17 cellular contexts compared by ENCODE assay signal in the genomic region with DNA sequence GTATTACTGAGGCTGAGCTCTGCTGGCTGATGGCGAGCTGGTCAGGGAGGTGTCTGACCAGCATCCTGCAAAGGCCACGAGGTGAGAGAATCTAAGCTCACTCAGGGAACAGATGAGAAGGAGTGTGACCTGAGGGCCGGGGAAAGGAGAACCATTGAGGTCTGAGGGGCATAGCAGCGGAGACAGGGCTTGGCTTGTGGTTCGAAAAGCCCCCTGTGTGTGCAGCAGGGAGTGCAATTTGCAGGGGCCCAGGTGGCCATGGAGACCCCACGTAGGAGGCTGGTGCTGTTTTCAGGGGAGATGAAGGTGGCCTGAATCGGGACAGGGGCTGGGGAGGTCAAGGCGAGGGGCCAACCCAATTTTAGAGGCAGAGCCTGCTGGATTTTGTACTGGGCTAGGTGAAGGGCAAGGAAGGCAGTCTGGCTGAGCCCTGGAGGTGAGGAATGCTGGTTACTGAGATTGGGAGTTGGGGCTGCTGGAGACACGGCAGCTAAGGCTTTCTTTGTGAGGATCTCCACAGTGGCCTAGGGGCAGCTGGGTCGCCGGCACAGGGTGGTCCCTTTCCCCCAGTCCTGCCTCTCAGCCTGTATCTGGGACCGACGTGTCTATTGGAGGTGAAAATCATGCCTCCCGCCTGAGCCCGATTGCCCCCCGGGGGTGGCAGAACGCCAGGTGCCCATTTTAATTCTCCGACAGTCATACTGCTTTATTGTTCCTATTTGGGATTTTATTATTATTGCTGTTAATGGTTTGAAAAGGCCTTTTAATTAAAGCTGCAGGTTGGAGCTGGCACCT.
"Had no signal": no experiment of that assay in that cellular context is flagged by ENCODE, and none has a peak within 500 bp of the region (broad histone marks: within the 10 kb centered on the region; RNA-seq: fewer than 3 reads in every experiment).

No MANE protein-coding gene starts in this region.

- H3K36me3 Mint-ChIP-seq: type B pancreatic cell had no signal

- H3K9me3 ChIP-seq: colonic mucosa had no signal

- DNase-seq: colonic mucosa; dermis blood vessel endothelial cell; erythroblast; foreskin keratinocyte; head of caudate nucleus; hippocampal formation; kidney glomerular epithelial cell; mesendoderm; naive B cell; small intestine; stimulated activated CD4-positive, alpha-beta T cell treated with anti-CD3 and anti-CD28 coated beads, Interleukin-2, amount 100 ng/mL, for 48 hours; stimulated activated naive CD4-positive, alpha-beta T cell treated with Interleukin-2 at 50 U/mL for 16 hours had no signal

- H3K27me3 ChIP-seq: colonic mucosa had no signal

- H3K27ac ChIP-seq: colonic mucosa, foreskin keratinocyte had no signal

- FAIRE-seq: endothelial cell of umbilical vein, small intestine, urothelium cell line had no signal

- H3K9me3 Mint-ChIP-seq: naive B cell, nephron, type B pancreatic cell had no signal

- H3K4me3 Mint-ChIP-seq: naive B cell, nephron, type B pancreatic cell had no signal

- H3K4me3 ChIP-seq: colonic mucosa had no signal

- ATAC-seq: foreskin keratinocyte, right cardiac atrium had no signal

- H3K4me1 ChIP-seq: colonic mucosa, foreskin keratinocyte had no signal

- H3K27ac Mint-ChIP-seq: nephron, type B pancreatic cell had no signal

- H3K36me3 ChIP-seq: colonic mucosa had no signal

- H3K4me1 Mint-ChIP-seq: nephron had no signal
